Comparison of ENCODE assay signal across 1 cellular context in the genomic region with DNA sequence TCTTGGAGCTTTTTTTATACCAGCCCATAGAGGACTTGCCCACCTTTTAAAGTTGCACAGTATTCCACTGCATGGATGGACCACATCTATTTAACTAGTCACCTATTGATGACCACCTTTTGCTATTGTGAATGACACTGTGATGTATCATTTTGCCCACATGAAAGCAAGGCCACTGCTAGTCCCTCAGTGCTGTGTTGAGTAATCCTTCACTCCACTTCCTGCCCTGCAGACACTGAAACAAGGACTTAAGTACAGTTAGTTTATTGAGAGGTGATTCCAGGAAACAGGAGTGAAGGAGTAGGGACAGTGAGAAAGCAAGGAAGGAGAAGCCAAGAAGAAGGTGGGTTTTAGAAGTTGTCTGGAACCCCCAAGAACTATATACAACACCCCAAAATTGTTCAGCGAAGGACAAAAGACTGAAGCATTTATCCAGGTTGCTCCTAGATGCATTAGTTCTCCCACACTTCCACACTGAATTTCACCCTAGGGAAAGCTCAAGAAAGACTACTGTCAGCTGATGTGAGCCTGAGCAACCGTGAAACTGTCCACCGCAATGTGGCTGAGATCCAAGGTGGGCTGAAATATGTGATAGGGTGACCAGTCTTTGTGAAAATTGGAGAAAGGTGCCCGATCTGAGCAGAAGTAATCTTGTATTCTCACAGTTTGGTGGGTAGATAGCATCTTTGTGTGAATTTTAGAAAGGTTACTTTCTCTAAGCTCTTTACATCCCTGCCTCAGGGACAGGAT.
TF ChIP-seq lines count a peak whose summit lies in the region.

No MANE protein-coding gene starts in this region.

TF ChIP-seq in H1, 55 proteins besides CTCF, POLR2A, EP300 and RAD21:
- no peak for TF ChIP-seq CHD1 (IDR thresholded peaks at IDR 0.05; ENCODE audit: low read depth, low read length)
- TF ChIP-seq FOSL1 (IDR thresholded peaks at IDR 0.05; ENCODE audit: insufficient read depth, low read depth, low read length), result no peak
- no peak for TF ChIP-seq NANOG (IDR thresholded peaks at IDR 0.05; ENCODE audit: insufficient read depth, low read depth, low read length, poor library complexity, severe bottlenecking)
- no peak for TF ChIP-seq NRF1 (IDR thresholded peaks at IDR 0.05; ENCODE audit: low read depth, low read length)
- no peak for TF ChIP-seq PHF8 (conservative IDR thresholded peaks at IDR 0.05; ENCODE audit: low read depth, low read length)
- TF ChIP-seq TAF1 (IDR thresholded peaks at IDR 0.05; ENCODE audit: low read depth, low read length), result no peak
- no peak for TF ChIP-seq GTF2F1 (IDR thresholded peaks at IDR 0.05; ENCODE audit: borderline replicate concordance, low read depth, low read length)
- TF ChIP-seq KDM5A (IDR thresholded peaks at IDR 0.05; ENCODE audit: low read length), result no peak
- TF ChIP-seq, protein P1, sequence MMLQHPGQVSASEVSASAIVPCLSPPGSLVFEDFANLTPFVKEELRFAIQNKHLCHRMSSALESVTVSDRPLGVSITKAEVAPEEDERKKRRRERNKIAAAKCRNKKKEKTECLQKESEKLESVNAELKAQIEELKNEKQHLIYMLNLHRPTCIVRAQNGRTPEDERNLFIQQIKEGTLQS (IDR thresholded peaks at IDR 0.05; ENCODE audit: insufficient read depth, low read depth, low read length), result no peak
- no peak for TF ChIP-seq POLR2AphosphoS5 (IDR thresholded peaks at IDR 0.05; ENCODE audit: low read depth, low read length)
- no peak for TF ChIP-seq SAP30 (IDR thresholded peaks at IDR 0.05; ENCODE audit: insufficient read depth, insufficient replicate concordance, low read length)
- TF ChIP-seq SIRT6 (IDR thresholded peaks at IDR 0.05; ENCODE audit: low read length), result no peak
- TF ChIP-seq TCF12 (IDR thresholded peaks at IDR 0.05; ENCODE audit: low read depth, low read length), result no peak
- TF ChIP-seq, protein P2, sequence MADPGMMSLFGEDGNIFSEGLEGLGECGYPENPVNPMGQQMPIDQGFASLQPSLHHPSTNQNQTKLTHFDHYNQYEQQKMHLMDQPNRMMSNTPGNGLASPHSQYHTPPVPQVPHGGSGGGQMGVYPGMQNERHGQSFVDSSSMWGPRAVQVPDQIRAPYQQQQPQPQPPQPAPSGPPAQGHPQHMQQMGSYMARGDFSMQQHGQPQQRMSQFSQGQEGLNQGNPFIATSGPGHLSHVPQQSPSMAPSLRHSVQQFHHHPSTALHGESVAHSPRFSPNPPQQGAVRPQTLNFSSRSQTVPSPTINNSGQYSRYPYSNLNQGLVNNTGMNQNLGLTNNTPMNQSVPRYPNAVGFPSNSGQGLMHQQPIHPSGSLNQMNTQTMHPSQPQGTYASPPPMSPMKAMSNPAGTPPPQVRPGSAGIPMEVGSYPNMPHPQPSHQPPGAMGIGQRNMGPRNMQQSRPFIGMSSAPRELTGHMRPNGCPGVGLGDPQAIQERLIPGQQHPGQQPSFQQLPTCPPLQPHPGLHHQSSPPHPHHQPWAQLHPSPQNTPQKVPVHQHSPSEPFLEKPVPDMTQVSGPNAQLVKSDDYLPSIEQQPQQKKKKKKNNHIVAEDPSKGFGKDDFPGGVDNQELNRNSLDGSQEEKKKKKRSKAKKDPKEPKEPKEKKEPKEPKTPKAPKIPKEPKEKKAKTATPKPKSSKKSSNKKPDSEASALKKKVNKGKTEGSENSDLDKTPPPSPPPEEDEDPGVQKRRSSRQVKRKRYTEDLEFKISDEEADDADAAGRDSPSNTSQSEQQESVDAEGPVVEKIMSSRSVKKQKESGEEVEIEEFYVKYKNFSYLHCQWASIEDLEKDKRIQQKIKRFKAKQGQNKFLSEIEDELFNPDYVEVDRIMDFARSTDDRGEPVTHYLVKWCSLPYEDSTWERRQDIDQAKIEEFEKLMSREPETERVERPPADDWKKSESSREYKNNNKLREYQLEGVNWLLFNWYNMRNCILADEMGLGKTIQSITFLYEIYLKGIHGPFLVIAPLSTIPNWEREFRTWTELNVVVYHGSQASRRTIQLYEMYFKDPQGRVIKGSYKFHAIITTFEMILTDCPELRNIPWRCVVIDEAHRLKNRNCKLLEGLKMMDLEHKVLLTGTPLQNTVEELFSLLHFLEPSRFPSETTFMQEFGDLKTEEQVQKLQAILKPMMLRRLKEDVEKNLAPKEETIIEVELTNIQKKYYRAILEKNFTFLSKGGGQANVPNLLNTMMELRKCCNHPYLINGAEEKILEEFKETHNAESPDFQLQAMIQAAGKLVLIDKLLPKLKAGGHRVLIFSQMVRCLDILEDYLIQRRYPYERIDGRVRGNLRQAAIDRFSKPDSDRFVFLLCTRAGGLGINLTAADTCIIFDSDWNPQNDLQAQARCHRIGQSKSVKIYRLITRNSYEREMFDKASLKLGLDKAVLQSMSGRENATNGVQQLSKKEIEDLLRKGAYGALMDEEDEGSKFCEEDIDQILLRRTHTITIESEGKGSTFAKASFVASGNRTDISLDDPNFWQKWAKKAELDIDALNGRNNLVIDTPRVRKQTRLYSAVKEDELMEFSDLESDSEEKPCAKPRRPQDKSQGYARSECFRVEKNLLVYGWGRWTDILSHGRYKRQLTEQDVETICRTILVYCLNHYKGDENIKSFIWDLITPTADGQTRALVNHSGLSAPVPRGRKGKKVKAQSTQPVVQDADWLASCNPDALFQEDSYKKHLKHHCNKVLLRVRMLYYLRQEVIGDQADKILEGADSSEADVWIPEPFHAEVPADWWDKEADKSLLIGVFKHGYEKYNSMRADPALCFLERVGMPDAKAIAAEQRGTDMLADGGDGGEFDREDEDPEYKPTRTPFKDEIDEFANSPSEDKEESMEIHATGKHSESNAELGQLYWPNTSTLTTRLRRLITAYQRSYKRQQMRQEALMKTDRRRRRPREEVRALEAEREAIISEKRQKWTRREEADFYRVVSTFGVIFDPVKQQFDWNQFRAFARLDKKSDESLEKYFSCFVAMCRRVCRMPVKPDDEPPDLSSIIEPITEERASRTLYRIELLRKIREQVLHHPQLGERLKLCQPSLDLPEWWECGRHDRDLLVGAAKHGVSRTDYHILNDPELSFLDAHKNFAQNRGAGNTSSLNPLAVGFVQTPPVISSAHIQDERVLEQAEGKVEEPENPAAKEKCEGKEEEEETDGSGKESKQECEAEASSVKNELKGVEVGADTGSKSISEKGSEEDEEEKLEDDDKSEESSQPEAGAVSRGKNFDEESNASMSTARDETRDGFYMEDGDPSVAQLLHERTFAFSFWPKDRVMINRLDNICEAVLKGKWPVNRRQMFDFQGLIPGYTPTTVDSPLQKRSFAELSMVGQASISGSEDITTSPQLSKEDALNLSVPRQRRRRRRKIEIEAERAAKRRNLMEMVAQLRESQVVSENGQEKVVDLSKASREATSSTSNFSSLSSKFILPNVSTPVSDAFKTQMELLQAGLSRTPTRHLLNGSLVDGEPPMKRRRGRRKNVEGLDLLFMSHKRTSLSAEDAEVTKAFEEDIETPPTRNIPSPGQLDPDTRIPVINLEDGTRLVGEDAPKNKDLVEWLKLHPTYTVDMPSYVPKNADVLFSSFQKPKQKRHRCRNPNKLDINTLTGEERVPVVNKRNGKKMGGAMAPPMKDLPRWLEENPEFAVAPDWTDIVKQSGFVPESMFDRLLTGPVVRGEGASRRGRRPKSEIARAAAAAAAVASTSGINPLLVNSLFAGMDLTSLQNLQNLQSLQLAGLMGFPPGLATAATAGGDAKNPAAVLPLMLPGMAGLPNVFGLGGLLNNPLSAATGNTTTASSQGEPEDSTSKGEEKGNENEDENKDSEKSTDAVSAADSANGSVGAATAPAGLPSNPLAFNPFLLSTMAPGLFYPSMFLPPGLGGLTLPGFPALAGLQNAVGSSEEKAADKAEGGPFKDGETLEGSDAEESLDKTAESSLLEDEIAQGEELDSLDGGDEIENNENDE (IDR thresholded peaks at IDR 0.05; ENCODE audit: insufficient replicate concordance, low read length), result no peak
- no peak for TF ChIP-seq RBBP5 (IDR thresholded peaks at IDR 0.05; ENCODE audit: borderline replicate concordance, low read depth, low read length)
- no peak for TF ChIP-seq CTBP2 (IDR thresholded peaks at IDR 0.05; ENCODE audit: borderline replicate concordance, insufficient read depth, insufficient read length, low read length)
